8 cellular contexts compared by ENCODE assay signal in genomic region chr7:131370523-131370968, GRCh38. TPM values are rescaled to one million over a fixed set of nuclear protein-coding genes. Genes with fewer than 3 reads are reported as not detected.
DNase-seq lines count a peak whose midpoint lies in the region; ATAC-seq and TF ChIP-seq lines count a peak whose summit lies in the region.

No MANE protein-coding gene starts in this region.

- H3K27me3 ChIP-seq in HUES48 (ENCODE audit: control insufficient read depth, insufficient read depth, low read length), result no peaks in the 10 kb centered on the region

- no peaks in the 10 kb centered on the region for H3K36me3 Mint-ChIP-seq in osteocyte (ENCODE audit: unreplicated experiment)

- DNase-seq in AG20443 (ENCODE audit: low spot score) (peak; percentile 9), astrocyte of the spinal cord (ENCODE audit: low read depth, low spot score) (peak; percentile 63), osteocyte (ENCODE audit: extremely low spot score, unreplicated experiment) (no peak), dermis blood vessel endothelial cell (no peak), left colon (no peak)
- no peak for DNase-seq in stimulated activated CD4-positive, alpha-beta T cell treated with anti-CD3 and anti-CD28 coated beads, Interleukin-2, amount 100 ng/mL, for 24 hours

- no peak overlapping the region for H3K4me3 ChIP-seq in HUES48 (ENCODE audit: low read depth, low read length)
- no peak overlapping the region for H3K4me3 ChIP-seq in astrocyte of the spinal cord (ENCODE audit: low read depth, low read length)

- H3K9ac ChIP-seq in HUES48 (ENCODE audit: low read depth, low read length), result no peak overlapping the region

- intact Hi-C loops in left colon (cut with DNase I, micrococcal nuclease), result no loop called here

- H3K9me3 Mint-ChIP-seq in osteocyte (ENCODE audit: unreplicated experiment), result no peaks in the 10 kb centered on the region

- TF ChIP-seq CTCF in astrocyte of the spinal cord (IDR thresholded peaks at IDR 0.05; ENCODE audit: low read depth, low read length), result no peak
- TF ChIP-seq CTCF in osteocyte (IDR thresholded peaks at IDR 0.05), result no peak

- H3K4me1 ChIP-seq in HUES48 (ENCODE audit: control insufficient read depth, insufficient read depth, low read length), result peaks cover 63% of the 10 kb centered on the region

- peak overlapping the region; percentile 48 for H3K27ac Mint-ChIP-seq in osteocyte (ENCODE audit: unreplicated experiment)

- in situ Hi-C loops in astrocyte of the spinal cord (cut with HindIII; ENCODE audit: low sequenced_read_pairs), result no loop called here

- no peaks in the 10 kb centered on the region for H3K27me3 Mint-ChIP-seq in osteocyte (ENCODE audit: unreplicated experiment)

- H3K9me3 ChIP-seq in HUES48 (ENCODE audit: control insufficient read depth, insufficient read depth, low read length), result no peaks in the 10 kb centered on the region

- H3K4me3 Mint-ChIP-seq in osteocyte (ENCODE audit: unreplicated experiment), result no peak overlapping the region

- H3K27ac ChIP-seq in HUES48 (ENCODE audit: low read depth, low read length), result peak overlapping the region; percentile 42

- no peaks in the 10 kb centered on the region for H3K36me3 ChIP-seq in HUES48 (ENCODE audit: control insufficient read depth, insufficient read depth, low read length)

- ATAC-seq in GM19463 (IDR thresholded peaks at IDR 0.05; ENCODE audit: unreplicated experiment), result peak; percentile 79
- ATAC-seq in left colon, result no peak

- H3K4me1 Mint-ChIP-seq in osteocyte (ENCODE audit: unreplicated experiment), result peaks cover 47% of the 10 kb centered on the region

RNA-seq across cellular contexts. Expression of gene MKLN1, which starts 42.9 kb away (rescaled TPM):
- total RNA-seq in osteocyte, result 41.4 and 44.1 TPM in 2 replicates
- 34.5 and 43.9 TPM in 2 replicates for total RNA-seq in dermis blood vessel endothelial cell
- 10 to 100 TPM; 38.7 to 57.7 TPM for total RNA-seq in left colon

Comparison
In these comparisons a context has a peak if more than half of its experiments do, and no peak if none do; other contexts are left out.
1. DNase-seq: peak in AG20443 (single experiment) and astrocyte of the spinal cord (single experiment); none in osteocyte (single experiment), dermis blood vessel endothelial cell (single experiment), stimulated activated CD4-positive, alpha-beta T cell treated with anti-CD3 and anti-CD28 coated beads, Interleukin-2, amount 100 ng/mL, for 24 hours (0 of 2) and left colon (0 of 2).